ENCODE assay signal across 1 cellular context in genomic region chr1:236066054-236066453, GRCh38.
TF ChIP-seq lines count a peak whose summit lies in the region.

No MANE protein-coding gene starts in this region.

TF ChIP-seq in H1, 55 proteins besides CTCF, POLR2A, EP300 and RAD21 (continued from another document):
- no peak for TF ChIP-seq RFX5 (IDR thresholded peaks at IDR 0.05; ENCODE audit: borderline replicate concordance, low read depth, low read length)
- no peak for TF ChIP-seq BACH1 (IDR thresholded peaks at IDR 0.05; ENCODE audit: low read length)
- no peak for TF ChIP-seq SP1 (IDR thresholded peaks at IDR 0.05; ENCODE audit: low read depth, low read length)
- no peak for TF ChIP-seq TBP (IDR thresholded peaks at IDR 0.05; ENCODE audit: low read depth, low read length)
- TF ChIP-seq GABPA (IDR thresholded peaks at IDR 0.05; ENCODE audit: borderline replicate concordance, insufficient read depth, low read length), result no peak
- TF ChIP-seq HDAC2 (IDR thresholded peaks at IDR 0.05; ENCODE audit: borderline replicate concordance in 1 of 2, low read depth in 2 of 2, low read length in 2 of 2), result no peak
- TF ChIP-seq EZH2 (IDR thresholded peaks at IDR 0.05; ENCODE audit: low read depth, low read length, severe bottlenecking), result no peak
- TF ChIP-seq SRF (IDR thresholded peaks at IDR 0.05; ENCODE audit: low read depth, low read length), result no peak
- no peak for TF ChIP-seq CTBP2 (IDR thresholded peaks at IDR 0.05; ENCODE audit: borderline replicate concordance, insufficient read depth, insufficient read length, low read length)
